Comparison of ENCODE assay signal across 8 cellular contexts in genomic region chr3:127915115-127915936, GRCh38. TPM values are rescaled to one million over a fixed set of nuclear protein-coding genes. Genes with fewer than 3 reads are reported as not detected.
DNase-seq lines count a peak whose midpoint lies in the region; ATAC-seq and TF ChIP-seq lines count a peak whose summit lies in the region.

TSS of gene KBTBD12 (plus strand) at chr3:127915232. CDS start at chr3:127923062, 7,830 bp downstream.

- H3K9me3 Mint-ChIP-seq in WTC11 (peaks cover 16% of the 10 kb centered on the region), progenitor cell of endocrine pancreas (ENCODE audit: low read depth) (no peaks in the 10 kb centered on the region)

- peaks cover 0 to 6% (median 0%) of the 10 kb centered on the region in 11 donors for H3K9me3 ChIP-seq in heart right ventricle

- CTCF ChIA-PET in WTC11 (lab: Charles Lee): interaction anchor here (0.7 kb wide), 1 partner anchor 236 kb away, joined by 3 read pairs; no protein-coding TSS in a partner anchor

- POLR2A ChIA-PET in WTC11 (lab: Charles Lee): no interaction called here

- H3K27ac ChIP-seq in heart right ventricle: peak within 1 kb of the TSS; percentile 27 to 90 (median 84)

- ATAC-seq in WTC11: peak; percentile 85
- peak; percentile 79 to 97 (median 90) for ATAC-seq in heart right ventricle
- ATAC-seq in HG02981 (IDR thresholded peaks at IDR 0.05; ENCODE audit: unreplicated experiment): no peak
- ATAC-seq in GM19324 (IDR thresholded peaks at IDR 0.05; ENCODE audit: low FRiP score, unreplicated experiment): no peak

- peak within 1 kb of the TSS; percentile 61 for H3K4me3 Mint-ChIP-seq in WTC11
- H3K4me3 Mint-ChIP-seq in progenitor cell of endocrine pancreas (ENCODE audit: low read depth): peak within 1 kb of the TSS; percentile 42

- H3K27me3 Mint-ChIP-seq in WTC11 (ENCODE audit: low read depth) (peaks cover 63% of the 10 kb centered on the region), progenitor cell of endocrine pancreas (peaks cover 60% of the 10 kb centered on the region)

- H3K4me3 ChIP-seq in heart right ventricle: peak within 1 kb of the TSS; percentile 11 to 62 (median 55)

- intact Hi-C loops in heart right ventricle (cut with DNase I): loop anchor here in 4 of 10 donors (2.0 to 5.0 kb wide), 3 partner anchors 37 to 47 kb away; no protein-coding TSS in a partner anchor

- H3K4me1 Mint-ChIP-seq in WTC11: peaks cover 3% of the 10 kb centered on the region; the same call in 1 of the 2 replicates
- H3K4me1 Mint-ChIP-seq in progenitor cell of endocrine pancreas (ENCODE audit: low read depth): no peaks in the 10 kb centered on the region

- 8 to 14% methylated on average over 69 of the region's 69 CpGs for WGBS in heart right ventricle, 2 donors

- no peak for TF ChIP-seq CTCF in WTC11 (IDR thresholded peaks at IDR 0.05)
- TF ChIP-seq CTCF in heart right ventricle (IDR thresholded peaks at IDR 0.05): peak in 3 of 9 donors; percentile 9 to 22 (median 17)
- no peak for TF ChIP-seq CTCF in progenitor cell of endocrine pancreas (IDR thresholded peaks at IDR 0.05; ENCODE audit: unreplicated experiment)

- H3K4me1 ChIP-seq in heart right ventricle: peaks cover 5 to 55% (median 25%) of the 10 kb centered on the region in 9 donors

- H3K36me3 Mint-ChIP-seq in WTC11: peaks cover 9% of the 10 kb centered on the region; the same call in 1 of the 2 replicates
- no peaks in the 10 kb centered on the region for H3K36me3 Mint-ChIP-seq in progenitor cell of endocrine pancreas (ENCODE audit: insufficient read depth)

- peak; percentile 34 for DNase-seq in DMS53 treated with DMSO at 0.1 percent for 48 hours (lab: John Stamatoyannopoulos, UW; ENCODE audit: unreplicated experiment)
- peak; percentile 73 for DNase-seq in WTC11 (ENCODE audit: low spot score)
- DNase-seq in heart right ventricle: peak; percentile 66 to 73
- peak; percentile 37 for DNase-seq in progenitor cell of endocrine pancreas (ENCODE audit: low spot score, unreplicated experiment)
- DNase-seq in stimulated activated naive CD4-positive, alpha-beta T cell treated with Interleukin-2 at 50 U/mL for 16 hours (lab: John Stamatoyannopoulos, UW): no peak
- DNase-seq in DMS 273 (lab: John Stamatoyannopoulos, UW; ENCODE audit: unreplicated experiment): no peak

- peaks cover 0 to 20% (median 0%) of the 10 kb centered on the region in 7 donors for H3K27me3 ChIP-seq in heart right ventricle

- no peaks in the 10 kb centered on the region for H3K36me3 ChIP-seq in heart right ventricle

- H3K27ac Mint-ChIP-seq in WTC11 (no peak within 1 kb of the TSS), progenitor cell of endocrine pancreas (no peak within 1 kb of the TSS)

TF ChIP-seq in WTC11, 78 proteins besides CTCF, POLR2A, EP300 and RAD21 (continues in another document):
- TF ChIP-seq CREM (CRISPR knock-in tag; IDR thresholded peaks at IDR 0.05) (no peak), ZNF121 (CRISPR knock-in tag; IDR thresholded peaks at IDR 0.05) (peak; percentile 24; the same call in 1 of the 2 replicates), STAT6 (CRISPR knock-in tag; conservative IDR thresholded peaks at IDR 0.05; ENCODE audit: low read depth) (0 out of 2 replicates have a peak, but pooled peaks have one; percentile 39), AFF4 (CRISPR knock-in tag; IDR thresholded peaks at IDR 0.05; ENCODE audit: borderline replicate concordance) (peak; percentile 78; the same call in 1 of the 2 replicates), JUN (CRISPR knock-in tag; IDR thresholded peaks at IDR 0.05) (0 out of 2 replicates have a peak, but pooled peaks have one; percentile 63), FOXP1 (CRISPR knock-in tag; IDR thresholded peaks at IDR 0.05; ENCODE audit: borderline replicate concordance) (peak; percentile 88; the same call in 1 of the 2 replicates), TP53 (CRISPR knock-in tag; IDR thresholded peaks at IDR 0.05) (peak; percentile 82; the same call in 1 of the 2 replicates), KAT7 (CRISPR knock-in tag; IDR thresholded peaks at IDR 0.05; ENCODE audit: borderline replicate concordance) (no peak), CBFB (CRISPR knock-in tag; IDR thresholded peaks at IDR 0.05; ENCODE audit: low read depth) (peak; percentile 81; the same call in 1 of the 2 replicates), PRDM15 (CRISPR knock-in tag; IDR thresholded peaks at IDR 0.05) (0 out of 2 replicates have a peak, but pooled peaks have one; percentile 36), TEAD4 (CRISPR knock-in tag; IDR thresholded peaks at IDR 0.05) (no peak), MXD4 (CRISPR knock-in tag; IDR thresholded peaks at IDR 0.05; ENCODE audit: borderline replicate concordance) (no peak), ZNF671 (CRISPR knock-in tag; IDR thresholded peaks at IDR 0.05) (no peak), SMAD3 (CRISPR knock-in tag; IDR thresholded peaks at IDR 0.05; ENCODE audit: borderline replicate concordance) (peak; percentile 80), EMX1 (CRISPR knock-in tag; IDR thresholded peaks at IDR 0.05) (no peak), ZNF317 (CRISPR knock-in tag; IDR thresholded peaks at IDR 0.05; ENCODE audit: borderline replicate concordance, low read depth) (peak; percentile 58; the same call in 1 of the 2 replicates)

RNA-seq across cellular contexts. Expression of gene KBTBD12, which starts in this region (rescaled TPM):
- total RNA-seq in WTC11 (2021): 0.22 to 0.66 TPM (median 0.30 TPM) in 3 replicates
- total RNA-seq in heart right ventricle: 10 to 100 TPM; 18.3 to 54.2 (median 35.3) TPM
- polyA plus RNA-seq in heart right ventricle: 1 to 10 TPM; 5.1 to 8.9 TPM
- 0.29 and 0.40 TPM in 2 replicates for total RNA-seq in progenitor cell of endocrine pancreas

Comparison
In these comparisons a context has a peak if more than half of its experiments do, and no peak if none do; other contexts are left out.
1. RNA of gene KBTBD12 (total RNA-seq): 18.3 to 54.2 TPM in heart right ventricle; 0.29 to 0.40 TPM in progenitor cell of endocrine pancreas and 0.22 to 0.66 TPM in WTC11; every median in the first group is over 10 times any median in the second.
2. Peak in DNase-seq and ATAC-seq in WTC11; RNA of the gene not detected or under 1 TPM.
3. Peak in DNase-seq in progenitor cell of endocrine pancreas; RNA of the gene not detected or under 1 TPM.
4. DNase-seq: peak in DMS53 treated with DMSO at 0.1 percent for 48 hours (single experiment) and heart right ventricle (2 of 2); none in stimulated activated naive CD4-positive, alpha-beta T cell treated with Interleukin-2 at 50 U/mL for 16 hours (single experiment) and DMS 273 (single experiment).
5. ATAC-seq: peak in heart right ventricle (8 of 8); none in HG02981 (single experiment) and GM19324 (single experiment).